In genomic region chr2:185475868-185476267, GRCh38 we compare ENCODE assay signal across 25 cellular contexts.
DNase-seq lines count a peak whose midpoint lies in the region; ATAC-seq and TF ChIP-seq lines count a peak whose summit lies in the region.
"Had no signal": no experiment of that assay in that cellular context is flagged by ENCODE, and none has a peak within 500 bp of the region (broad histone marks: within the 10 kb centered on the region; RNA-seq: fewer than 3 reads in every experiment).

No MANE protein-coding gene starts in this region.

- H4K20me1 ChIP-seq in HCT116 (ENCODE audit: insufficient read depth), result no peaks in the 10 kb centered on the region; the same call in 1 of the 2 replicates
- H4K20me1 ChIP-seq in neural progenitor cell (ENCODE audit: low read depth), result peaks cover 22% of the 10 kb centered on the region

- no peaks in the 10 kb centered on the region for H3K9me3 ChIP-seq in HCT116 (ENCODE audit: control insufficient read depth in 1 of 2, insufficient read depth in 1 of 2, low read depth in 1 of 2, low read length in 2 of 2)
- no peaks in the 10 kb centered on the region for H3K9me3 ChIP-seq in SK-N-MC (ENCODE audit: low read depth, low read length)
- no peaks in the 10 kb centered on the region for H3K9me3 ChIP-seq in neural progenitor cell (ENCODE audit: low read depth)
- H3K9me3 ChIP-seq: thoracic aorta had no signal

- ATAC-seq in HCT116, result no peak
- no peak for ATAC-seq in activated CD4-positive, CD25-positive, alpha-beta regulatory T cell treated with anti-CD3 and anti-CD28 coated beads, Interleukin-2, amount 50 U/mL, for 24 hours
- no peak for ATAC-seq in GM19397 (IDR thresholded peaks at IDR 0.05; ENCODE audit: unreplicated experiment)
- ATAC-seq: GM12878; heart right ventricle; K562; natural killer cell; stimulated activated effector memory CD8-positive, alpha-beta T cell treated with anti-CD3 and anti-CD28 coated beads, Interleukin-12 subunit alpha, Interleukin-12 subunit beta, amount 100 ng/mL, for 72 hours had no signal

- no peak overlapping the region for H3K4me3 Mint-ChIP-seq in neural progenitor cell
- H3K4me3 Mint-ChIP-seq: activated CD4-positive, alpha-beta T cell treated with anti-CD3 and anti-CD28 coated beads, Interleukin-2, amount 10 ng/mL, durations not matched to agents 7 days and 5 days; H9; natural killer cell; stimulated activated effector memory CD8-positive, alpha-beta T cell treated with anti-CD3 and anti-CD28 coated beads, Interleukin-12 subunit alpha, Interleukin-12 subunit beta, amount 100 ng/mL, for 72 hours had no signal

- no peaks in the 10 kb centered on the region for H3K79me2 ChIP-seq in HCT116 (ENCODE audit: insufficient read depth, low read length)
- no peaks in the 10 kb centered on the region for H3K79me2 ChIP-seq in neural progenitor cell (ENCODE audit: low read depth)

- intact Hi-C loops in HCT116 (cut with micrococcal nuclease), result loop anchor here (2.0 kb wide), 1 partner anchor 63 kb away; no protein-coding TSS in a partner anchor

- H3K9ac ChIP-seq in HCT116 (ENCODE audit: low read length) (no peak overlapping the region), SK-N-MC (ENCODE audit: insufficient read length) (no peak overlapping the region), neural progenitor cell (no peak overlapping the region)

- DNase-seq in HCT116 (ENCODE audit: low read depth, low spot score) (no peak), NCI-H2081 (lab: John Stamatoyannopoulos, UW) (peak; percentile 44 to 83), SK-N-MC (ENCODE audit: low read depth, low spot score) (peak; percentile 45), neural progenitor cell (ENCODE audit: low spot score) (peak; percentile 49), NOMO-1 treated with dmso at 0.1 percent for 144 hours (lab: John Stamatoyannopoulos, UW; ENCODE audit: unreplicated experiment) (no peak)
- DNase-seq: activated CD4-positive, alpha-beta T cell treated with anti-CD3 and anti-CD28 coated beads, Interleukin-2, amount 10 ng/mL, durations not matched to agents 7 days and 5 days; activated CD8-positive, alpha-beta memory T cell treated with anti-CD3 and anti-CD28 coated beads, Interleukin-2, amount 50 U/mL, for 48 hours; activated gamma-delta T cell; AML-193; amniotic stem cell; central memory CD4-positive, alpha-beta T cell; effector memory CD4-positive, alpha-beta T cell; GDM1; H9; heart right ventricle; natural killer cell; NCI-H526; T1000 had no signal

- H3F3A ChIP-seq in neural progenitor cell (ENCODE audit: low read depth), result peaks cover 10% of the 10 kb centered on the region

- H3K36me3 ChIP-seq in HCT116 (ENCODE audit: control insufficient read depth in 1 of 2, insufficient read depth in 2 of 2, low read length in 2 of 2) (no peaks in the 10 kb centered on the region), SK-N-MC (ENCODE audit: insufficient read depth, low read length) (no peaks in the 10 kb centered on the region), neural progenitor cell (no peaks in the 10 kb centered on the region)
- H3K36me3 ChIP-seq: heart right ventricle, thoracic aorta had no signal

- CTCF ChIA-PET in HCT116 (lab: Charles Lee), result no interaction called here

- H3K4me1 Mint-ChIP-seq in neural progenitor cell, result peaks cover 26% of the 10 kb centered on the region
- H3K4me1 Mint-ChIP-seq: activated CD4-positive, alpha-beta T cell treated with anti-CD3 and anti-CD28 coated beads, Interleukin-2, amount 10 ng/mL, durations not matched to agents 7 days and 5 days; natural killer cell; stimulated activated effector memory CD8-positive, alpha-beta T cell treated with anti-CD3 and anti-CD28 coated beads, Interleukin-12 subunit alpha, Interleukin-12 subunit beta, amount 100 ng/mL, for 72 hours had no signal

- H3K4me1 ChIP-seq in HCT116 (ENCODE audit: control insufficient read depth in 1 of 2, insufficient read depth in 2 of 2, low read length in 2 of 2), result no peaks in the 10 kb centered on the region
- peaks cover 13% of the 10 kb centered on the region for H3K4me1 ChIP-seq in neural progenitor cell
- H3K4me1 ChIP-seq: heart right ventricle had no signal

- POLR2A ChIA-PET in HCT116 (lab: Charles Lee), result no interaction called here

- no peak overlapping the region for H3K4me3 ChIP-seq in HCT116 (replicated peaks in 1 of 2; ENCODE audit: low read depth in 1 of 2, low read length in 2 of 2)
- peak overlapping the region; percentile 31 for H3K4me3 ChIP-seq in SK-N-MC
- H3K4me3 ChIP-seq in neural progenitor cell, result no peak overlapping the region
- H3K4me3 ChIP-seq: GM12878, heart right ventricle, K562, lung, thoracic aorta had no signal

- TF ChIP-seq POLR2A in HCT116 (IDR thresholded peaks at IDR 0.05; ENCODE audit: borderline replicate concordance, extremely low read depth, insufficient read depth, insufficient read length), result no peak

- H3K36me3 Mint-ChIP-seq in neural progenitor cell, result no peaks in the 10 kb centered on the region
- H3K36me3 Mint-ChIP-seq: stimulated activated effector memory CD8-positive, alpha-beta T cell treated with anti-CD3 and anti-CD28 coated beads, Interleukin-12 subunit alpha, Interleukin-12 subunit beta, amount 100 ng/mL, for 72 hours had no signal

- peaks cover 2% of the 10 kb centered on the region for H3K27me3 Mint-ChIP-seq in neural progenitor cell (ENCODE audit: insufficient read depth, low read depth)
- H3K27me3 Mint-ChIP-seq: activated CD4-positive, alpha-beta T cell treated with anti-CD3 and anti-CD28 coated beads, Interleukin-2, amount 10 ng/mL, durations not matched to agents 7 days and 5 days had no signal

- H3K4me2 ChIP-seq in HCT116 (ENCODE audit: low read length), result no peak overlapping the region
- peak overlapping the region; percentile 45 for H3K4me2 ChIP-seq in neural progenitor cell

- H3K9me3 Mint-ChIP-seq in neural progenitor cell, result no peaks in the 10 kb centered on the region

- H3K9me2 ChIP-seq in HCT116 (ENCODE audit: insufficient read depth), result 0 out of 2 replicates have a peak, but pooled peaks cover 3% of the 10 kb centered on the region

- H3K27ac Mint-ChIP-seq in neural progenitor cell, result no peak overlapping the region
- H3K27ac Mint-ChIP-seq: activated CD4-positive, alpha-beta T cell treated with anti-CD3 and anti-CD28 coated beads, Interleukin-2, amount 10 ng/mL, durations not matched to agents 7 days and 5 days; natural killer cell; stimulated activated effector memory CD8-positive, alpha-beta T cell treated with anti-CD3 and anti-CD28 coated beads, Interleukin-12 subunit alpha, Interleukin-12 subunit beta, amount 100 ng/mL, for 72 hours had no signal

- TF ChIP-seq RAD21 in HCT116 (IDR thresholded peaks at IDR 0.05; ENCODE audit: low read depth), result no peak

- TF ChIP-seq CTCF in HCT116 (IDR thresholded peaks at IDR 0.05 in 2 of 3, conservative IDR thresholded peaks at IDR 0.05 in 1 of 3; ENCODE audit: borderline replicate concordance in 1 of 3, insufficient read depth in 1 of 3, low read depth in 2 of 3, low read length in 2 of 3), result peak in 2 of 3 experiments; percentile 9 to 14; a peak in 1 of 6 replicates
- peak; percentile 5 for TF ChIP-seq CTCF in neural progenitor cell (IDR thresholded peaks at IDR 0.05)

- H2AFZ ChIP-seq in HCT116 (ENCODE audit: low read depth, low read length, poor library complexity, severe bottlenecking) (peak overlapping the region; percentile 22), neural progenitor cell (replicated peaks) (no peak overlapping the region)

- H3K27ac ChIP-seq in HCT116 (ENCODE audit: low read depth, low read length) (no peak overlapping the region), SK-N-MC (no peak overlapping the region), neural progenitor cell (peak overlapping the region; percentile 59)
- H3K27ac ChIP-seq: heart right ventricle, thoracic aorta had no signal

- H3K27me3 ChIP-seq in HCT116 (ENCODE audit: insufficient read depth, low read length), result no peaks in the 10 kb centered on the region
- H3K27me3 ChIP-seq in neural progenitor cell, result no peaks in the 10 kb centered on the region
- H3K27me3 ChIP-seq: heart right ventricle had no signal

- no TSS peak for BruUV-seq in HCT116 (replicated peaks; lab: Mats Ljungman, UMichigan)

- RAD21 ChIA-PET in HCT116 (lab: Charles Lee; ENCODE audit: low non-redundant PET in 1 of 2, low total read pairs in 2 of 2, uncharacterized antibody in 2 of 2, unreplicated experiment in 2 of 2), result no interaction called here

TF ChIP-seq in HCT116, 20 proteins besides CTCF, POLR2A, EP300 and RAD21:
- no peak for TF ChIP-seq SP1 (IDR thresholded peaks at IDR 0.05; ENCODE audit: low read depth)

Comparison
In these comparisons a context has a peak if more than half of its experiments do, and no peak if none do; other contexts are left out.
1. DNase-seq: peak in NCI-H2081 (2 of 2), SK-N-MC (single experiment) and neural progenitor cell (single experiment); none in HCT116 (single experiment) and NOMO-1 treated with dmso at 0.1 percent for 144 hours (single experiment).